In genomic region chr2:237319086-237319820, GRCh38 we compare ENCODE assay signal across 12 cellular contexts.
"Had no signal": no experiment of that assay in that cellular context is flagged by ENCODE, and none has a peak within 500 bp of the region (broad histone marks: within the 10 kb centered on the region; RNA-seq: fewer than 3 reads in every experiment).

No MANE protein-coding gene starts in this region.

- DNase-seq: activated naive CD4-positive, alpha-beta T cell treated with anti-CD3 and anti-CD28 coated beads, Interleukin-2, amount 50 U/mL, for 16 hours; activated T-cell treated with anti-CD3 and anti-CD28 coated beads, Interleukin-2, amount 50 U/mL, for 1 hour; adrenal gland; body of pancreas; central memory CD4-positive, alpha-beta T cell; foreskin keratinocyte; head of caudate nucleus; mammary epithelial cell; SW 1271 had no signal

- H3K27me3 ChIP-seq: adrenal gland, body of pancreas had no signal

- H3K27ac ChIP-seq: adrenal gland, body of pancreas, foreskin keratinocyte had no signal

- ATAC-seq: activated CD4-positive, CD25-positive, alpha-beta regulatory T cell treated with anti-CD3 and anti-CD28 coated beads, Interleukin-2, amount 50 U/mL, for 24 hours; body of pancreas; foreskin keratinocyte; natural killer cell treated with Interleukin-12 subunit alpha and Interleukin-12 subunit beta and Interleukin-15 and Interleukin-18, amount 100 ng/mL, for 72 hours; stimulated activated memory B cell treated with anti-CD40 and anti-IgM and Interleukin-4, amounts not matched to agents 10 μg/mL and 1 μg/mL and 100 μg/mL, for 72 hours had no signal

- H3K4me1 ChIP-seq: foreskin keratinocyte had no signal

- H3K4me3 ChIP-seq: adrenal gland, body of pancreas had no signal

- H3K9me3 ChIP-seq: adrenal gland, body of pancreas had no signal

- H3K36me3 ChIP-seq: adrenal gland had no signal
